Comparison of ENCODE assay signal across 8 cellular contexts in the genomic region with DNA sequence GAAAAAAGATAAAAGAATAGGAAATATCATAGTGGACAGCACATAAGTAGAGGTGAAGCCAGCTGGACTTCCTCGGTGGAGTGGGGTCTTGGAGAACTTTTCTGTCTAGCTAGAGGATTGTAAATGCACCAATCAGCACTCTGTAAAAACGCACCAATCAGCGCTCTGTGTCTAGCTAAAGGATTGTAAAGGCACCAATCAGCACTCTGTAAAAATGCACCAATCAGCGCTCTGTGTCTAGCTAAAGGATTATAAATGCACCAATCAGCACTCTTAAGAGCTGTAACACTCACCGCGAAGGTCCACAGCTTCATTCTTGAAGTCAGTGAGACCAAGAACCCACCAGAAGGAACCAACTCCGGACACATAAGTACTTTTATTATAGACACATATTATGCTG.
A peak's percentile ranks its signal among the peaks of the same experiment; 100 is the strongest.
DNase-seq lines count a peak whose midpoint lies in the region; ATAC-seq, FAIRE-seq and TF ChIP-seq lines count a peak whose summit lies in the region.
"Not testable (repeated sequence)": the region's sequence is repeated elsewhere in the genome, so short reads cannot be mapped to it uniquely, and the experiment has no call there.

No MANE protein-coding gene starts in this region.

- H3K9me3 ChIP-seq in A549; K562 (replicated peaks; ENCODE audit: control insufficient read depth, insufficient read depth, low read depth, low read length): not testable (repeated sequence)

- H3K9me1 ChIP-seq in K562 (ENCODE audit: control insufficient read depth, insufficient read depth, low read length): not testable (repeated sequence)

- intact Hi-C loops in CD14-positive monocyte (cut with micrococcal nuclease); activated CD4-positive, alpha-beta T cell treated with anti-CD3 and anti-CD28 coated beads, Interleukin-2, amount 10 ng/mL, durations not matched to agents 24 days and 14 days (cut with micrococcal nuclease); K562 (cut with micrococcal nuclease); dendritic cell treated with granulocyte-macrophage colony-stimulating factor and Interleukin-4, amounts not matched to agents 40 ng/mL and 50 ng/mL, for 4 days (cut with micrococcal nuclease); Right ventricle myocardium inferior (cut with DNase I): not testable (repeated sequence)

- H4K20me1 ChIP-seq in K562 (replicated peaks; ENCODE audit: control insufficient read depth, insufficient read depth, low read length): not testable (repeated sequence)

- not testable (repeated sequence) for H3K36me3 Mint-ChIP-seq in CD14-positive monocyte; activated CD4-positive, alpha-beta T cell treated with anti-CD3 and anti-CD28 coated beads, Interleukin-2, amount 10 ng/mL, durations not matched to agents 24 days and 14 days (ENCODE audit: low read depth); activated T-cell treated with anti-CD3 and anti-CD28 coated beads, Interleukin-2, amount 50 U/mL, for 72 hours (ENCODE audit: insufficient read depth in 2 of 2); dendritic cell treated with granulocyte-macrophage colony-stimulating factor and Interleukin-4, amounts not matched to agents 40 ng/mL and 50 ng/mL, for 4 days (ENCODE audit: low read depth); memory B cell

- POLR2A ChIA-PET in A549 (lab: Yijun Ruan, JAX); K562 (lab: Yijun Ruan, JAX): not testable (repeated sequence)

- TF ChIP-seq RAD21 in A549 (conservative IDR thresholded peaks at IDR 0.05 in 1 of 2, IDR thresholded peaks at IDR 0.05 in 1 of 2); K562 (CRISPR knock-in tag; conservative IDR thresholded peaks at IDR 0.05 in 1 of 2, IDR thresholded peaks at IDR 0.05 in 1 of 2): not testable (repeated sequence)

- not testable (repeated sequence) for TF ChIP-seq EP300 in A549 (IDR thresholded peaks at IDR 0.05); K562 (IDR thresholded peaks at IDR 0.05; ENCODE audit: low read length)

- WGBS in A549 (ENCODE audit: missing lambda C conversion rate): 88% methylated on average over 7 of the region's 7 CpGs
- WGBS in K562 (ENCODE audit: insufficient coverage, low coverage, missing lambda C conversion rate): 98% methylated on average over 5 of the region's 7 CpGs

- CTCF ChIA-PET in A549 (lab: Yijun Ruan, JAX): interaction anchor here (0.6 kb wide), 1 partner anchor 262 kb away, joined by 3 read pairs; no protein-coding TSS in a partner anchor
- CTCF ChIA-PET in K562 (lab: Yijun Ruan, JAX; ENCODE audit: low intra/inter-chr PET ratio): not testable (repeated sequence)

- not testable (repeated sequence) for TF ChIP-seq POLR2A in A549 (IDR thresholded peaks at IDR 0.05; ENCODE audit: low read length); K562 (conservative IDR thresholded peaks at IDR 0.05)

- FAIRE-seq in A549 (lab: Jason Lieb, UNC); K562 (lab: Jason Lieb, UNC): not testable (repeated sequence)

- not testable (repeated sequence) for H3K4me3 ChIP-seq in A549, K562

- H3K4me1 Mint-ChIP-seq in CD14-positive monocyte: peaks cover 20% of the 10 kb centered on the region
- peaks cover 10% of the 10 kb centered on the region for H3K4me1 Mint-ChIP-seq in activated CD4-positive, alpha-beta T cell treated with anti-CD3 and anti-CD28 coated beads, Interleukin-2, amount 10 ng/mL, durations not matched to agents 24 days and 14 days
- not testable (repeated sequence) for H3K4me1 Mint-ChIP-seq in activated T-cell treated with anti-CD3 and anti-CD28 coated beads, Interleukin-2, amount 50 U/mL, for 72 hours (ENCODE audit: low read depth); memory B cell
- H3K4me1 Mint-ChIP-seq in dendritic cell treated with granulocyte-macrophage colony-stimulating factor and Interleukin-4, amounts not matched to agents 40 ng/mL and 50 ng/mL, for 4 days (ENCODE audit: low read depth): peaks cover 11% of the 10 kb centered on the region

- not testable (repeated sequence) for H3K36me3 ChIP-seq in K562 (ENCODE audit: control insufficient read depth, insufficient read depth, low read length)

- not testable (repeated sequence) for DNase-seq in A549 (ENCODE audit: low read depth in 1 of 2, low spot score in 1 of 2); CD14-positive monocyte (ENCODE audit: low spot score); activated T-cell treated with anti-CD3 and anti-CD28 coated beads, Interleukin-2, amount 50 U/mL, for 72 hours; K562 (ENCODE audit: extremely low read depth in 1 of 4, low spot score in 3 of 4); memory B cell (ENCODE audit: low spot score in 2 of 2)
- DNase-seq in activated CD4-positive, alpha-beta T cell treated with anti-CD3 and anti-CD28 coated beads, Interleukin-2, amount 10 ng/mL, durations not matched to agents 24 days and 14 days: peak; percentile 52
- DNase-seq in Right ventricle myocardium inferior (ENCODE audit: missing footprints): peak; percentile 0

- H3K4me2 ChIP-seq in A549; K562 (ENCODE audit: insufficient read depth, low read length): not testable (repeated sequence)

- not testable (repeated sequence) for H3K27me3 ChIP-seq in K562 (ENCODE audit: control insufficient read depth in 2 of 2, insufficient read depth in 2 of 2, low read length in 2 of 2)

- in situ Hi-C loops in K562 (cut with MboI): not testable (repeated sequence)

- not testable (repeated sequence) for H2AFZ ChIP-seq in K562 (ENCODE audit: low read depth, low read length)

- H3K9ac ChIP-seq in K562 (ENCODE audit: insufficient read depth in 1 of 2, low read depth in 2 of 2, low read length in 2 of 2): not testable (repeated sequence)

- peak overlapping the region; percentile 15 to 84 (median 68) for H3K27ac Mint-ChIP-seq in CD14-positive monocyte
- peak overlapping the region; percentile 53 for H3K27ac Mint-ChIP-seq in activated CD4-positive, alpha-beta T cell treated with anti-CD3 and anti-CD28 coated beads, Interleukin-2, amount 10 ng/mL, durations not matched to agents 24 days and 14 days
- H3K27ac Mint-ChIP-seq in activated T-cell treated with anti-CD3 and anti-CD28 coated beads, Interleukin-2, amount 50 U/mL, for 72 hours: peak overlapping the region; percentile 28
- peak overlapping the region; percentile 45 for H3K27ac Mint-ChIP-seq in dendritic cell treated with granulocyte-macrophage colony-stimulating factor and Interleukin-4, amounts not matched to agents 40 ng/mL and 50 ng/mL, for 4 days
- H3K27ac Mint-ChIP-seq in memory B cell: peak overlapping the region; percentile 55

- not testable (repeated sequence) for H3K79me2 ChIP-seq in K562 (ENCODE audit: control insufficient read depth, insufficient read depth, low read length)

- H3K27me3 Mint-ChIP-seq in CD14-positive monocyte (ENCODE audit: low read depth in 3 of 3); activated CD4-positive, alpha-beta T cell treated with anti-CD3 and anti-CD28 coated beads, Interleukin-2, amount 10 ng/mL, durations not matched to agents 24 days and 14 days; activated T-cell treated with anti-CD3 and anti-CD28 coated beads, Interleukin-2, amount 50 U/mL, for 72 hours (ENCODE audit: low read depth); dendritic cell treated with granulocyte-macrophage colony-stimulating factor and Interleukin-4, amounts not matched to agents 40 ng/mL and 50 ng/mL, for 4 days; memory B cell: not testable (repeated sequence)

- BruUV-seq in K562 (replicated peaks; lab: Mats Ljungman, UMichigan): not testable (repeated sequence)

- H3K27ac ChIP-seq in A549; K562 (ENCODE audit: extremely low read depth, low read depth, low read length): not testable (repeated sequence)

- not testable (repeated sequence) for H3K4me3 Mint-ChIP-seq in CD14-positive monocyte; activated CD4-positive, alpha-beta T cell treated with anti-CD3 and anti-CD28 coated beads, Interleukin-2, amount 10 ng/mL, durations not matched to agents 24 days and 14 days; activated T-cell treated with anti-CD3 and anti-CD28 coated beads, Interleukin-2, amount 50 U/mL, for 72 hours; dendritic cell treated with granulocyte-macrophage colony-stimulating factor and Interleukin-4, amounts not matched to agents 40 ng/mL and 50 ng/mL, for 4 days; memory B cell

- TF ChIP-seq CTCF in A549 (IDR thresholded peaks at IDR 0.05); CD14-positive monocyte (IDR thresholded peaks at IDR 0.05); K562 (IDR thresholded peaks at IDR 0.05 in 2 of 3, conservative IDR thresholded peaks at IDR 0.05 in 1 of 3; ENCODE audit: insufficient read depth in 2 of 3, low read depth in 1 of 3, low read length in 3 of 3): not testable (repeated sequence)

- H3K4me1 ChIP-seq in A549; K562 (replicated peaks in 1 of 2; ENCODE audit: control insufficient read depth in 2 of 2, insufficient read depth in 2 of 2, low read length in 2 of 2): not testable (repeated sequence)

- H3K9me3 Mint-ChIP-seq in CD14-positive monocyte; activated CD4-positive, alpha-beta T cell treated with anti-CD3 and anti-CD28 coated beads, Interleukin-2, amount 10 ng/mL, durations not matched to agents 24 days and 14 days; activated T-cell treated with anti-CD3 and anti-CD28 coated beads, Interleukin-2, amount 50 U/mL, for 72 hours; dendritic cell treated with granulocyte-macrophage colony-stimulating factor and Interleukin-4, amounts not matched to agents 40 ng/mL and 50 ng/mL, for 4 days; memory B cell: not testable (repeated sequence)

- ATAC-seq in A549; activated T-cell treated with anti-CD3 and anti-CD28 coated beads, Interleukin-2, amount 50 U/mL, for 72 hours (replicated peaks in 1 of 2); K562; Right ventricle myocardium inferior; memory B cell (ENCODE audit: low read depth): not testable (repeated sequence)

TF ChIP-seq in A549, 52 proteins besides CTCF, POLR2A, EP300 and RAD21:
- TF ChIP-seq MAFK (IDR thresholded peaks at IDR 0.05; ENCODE audit: partially characterized antibody): peak; percentile 25
